Comparison of ENCODE assay signal across 5 cellular contexts in the genomic region with DNA sequence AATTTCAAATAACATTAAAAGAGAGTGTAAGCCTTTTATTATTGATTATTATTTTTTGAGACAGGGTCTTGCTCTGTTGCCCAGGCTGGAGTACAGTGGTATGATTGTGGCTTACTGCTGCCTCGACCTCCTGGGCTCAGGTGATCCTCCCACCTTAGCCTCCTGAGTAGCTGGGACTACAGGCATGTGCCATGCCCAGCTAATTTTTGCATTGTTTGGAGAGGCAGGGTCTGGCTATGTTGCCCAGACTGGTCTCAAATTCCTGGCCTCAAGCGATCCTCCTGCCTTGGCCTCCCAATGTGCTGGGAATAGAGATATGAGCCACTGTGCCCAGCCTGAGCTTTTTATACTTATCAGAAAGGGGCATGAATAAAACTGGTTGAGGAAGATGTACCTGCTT. TPM values are rescaled to one million over a fixed set of nuclear protein-coding genes. Genes with fewer than 3 reads are reported as not detected.
DNase-seq lines count a peak whose midpoint lies in the region; ATAC-seq, FAIRE-seq and TF ChIP-seq lines count a peak whose summit lies in the region.
"Not testable (repeated sequence)": the region's sequence is repeated elsewhere in the genome, so short reads cannot be mapped to it uniquely, and the experiment has no call there.
"Had no signal": no experiment of that assay in that cellular context is flagged by ENCODE, and none has a peak within 500 bp of the region (broad histone marks: within the 10 kb centered on the region; RNA-seq: fewer than 3 reads in every experiment).

No MANE protein-coding gene starts in this region.

- not testable (repeated sequence) for TF ChIP-seq POLR2A in K562 (conservative IDR thresholded peaks at IDR 0.05); HepG2 (IDR thresholded peaks at IDR 0.05; ENCODE audit: insufficient read depth in 1 of 2, low read depth in 2 of 2, low read length in 2 of 2)

- not testable (repeated sequence) for H3K9me3 Mint-ChIP-seq in WTC11

- H3K36me3 Mint-ChIP-seq in WTC11 = not testable (repeated sequence)

- in situ Hi-C loops in K562 (cut with MboI); HepG2 (cut with HindIII; ENCODE audit: extremely low pct_ligation_motif_present, low pct_unique_long_range_greater_than_20kb): not testable (repeated sequence)

- H2AFZ ChIP-seq in K562 (ENCODE audit: low read depth, low read length); HepG2 (ENCODE audit: low read length): not testable (repeated sequence)

- WGBS in K562 (ENCODE audit: insufficient coverage, low coverage, missing lambda C conversion rate) = 89% methylated on average over 2 of the region's 2 CpGs
- 87% methylated on average over 2 of the region's 2 CpGs for WGBS in HepG2 (ENCODE audit: low lambda C conversion rate)

- not testable (repeated sequence) for H3K9ac ChIP-seq in K562 (ENCODE audit: insufficient read depth in 1 of 2, low read depth in 2 of 2, low read length in 2 of 2); HepG2 (ENCODE audit: insufficient read depth, low read depth, low read length)

- not testable (repeated sequence) for H3K4me1 Mint-ChIP-seq in WTC11

- not testable (repeated sequence) for H3K27ac Mint-ChIP-seq in WTC11

- TF ChIP-seq EP300 in K562 (IDR thresholded peaks at IDR 0.05; ENCODE audit: low read length); HepG2 (IDR thresholded peaks at IDR 0.05; ENCODE audit: low read depth in 2 of 2, low read length in 2 of 2); HepG2 (CRISPR knock-in tag; IDR thresholded peaks at IDR 0.05; ENCODE audit: borderline replicate concordance): not testable (repeated sequence)

- not testable (repeated sequence) for H3K4me2 ChIP-seq in K562 (ENCODE audit: insufficient read depth, low read length); HepG2 (ENCODE audit: low read depth, low read length)

- not testable (repeated sequence) for ATAC-seq in WTC11, K562, HepG2

- not testable (repeated sequence) for H3K9me3 ChIP-seq in HEK293 (ENCODE audit: control insufficient read depth, insufficient read depth, low read depth, low read length); K562 (replicated peaks; ENCODE audit: control insufficient read depth, insufficient read depth, low read depth, low read length); HepG2 (ENCODE audit: low read length)

- POLR2A ChIA-PET in HEK293 (lab: Yijun Ruan, JAX); WTC11 (lab: Charles Lee); K562 (lab: Yijun Ruan, JAX); HepG2 (lab: Yijun Ruan, JAX): not testable (repeated sequence)

- not testable (repeated sequence) for FAIRE-seq in K562 (lab: Jason Lieb, UNC); HepG2 (lab: Jason Lieb, UNC)

- H3K36me3 ChIP-seq in HEK293 (ENCODE audit: control insufficient read depth in 2 of 2, insufficient read depth in 1 of 2, low read length in 2 of 2) (peaks cover 6 to 45% of the 10 kb centered on the region in 2 experiments; a peak in 2 of 3 replicates), K562 (ENCODE audit: control insufficient read depth, insufficient read depth, low read length) (peaks cover 65% of the 10 kb centered on the region; the same call in 2 of the 3 replicates), HepG2 (replicated peaks in 1 of 2; ENCODE audit: control insufficient read depth in 1 of 2, insufficient read depth in 2 of 2, low read length in 2 of 2) (peaks cover 4 to 40% of the 10 kb centered on the region in 2 experiments; a peak in 3 of 5 replicates)

- not testable (repeated sequence) for TF ChIP-seq CTCF in HEK293 (tag by site-specific recombination; IDR thresholded peaks at IDR 0.05); WTC11 (IDR thresholded peaks at IDR 0.05); K562 (IDR thresholded peaks at IDR 0.05 in 2 of 3, conservative IDR thresholded peaks at IDR 0.05 in 1 of 3; ENCODE audit: insufficient read depth in 2 of 3, low read depth in 1 of 3, low read length in 3 of 3); HepG2 (CRISPR knock-in tag; IDR thresholded peaks at IDR 0.05)

- not testable (repeated sequence) for H3K27ac ChIP-seq in HEK293 (ENCODE audit: extremely low read depth, low read depth, low read length); K562 (ENCODE audit: extremely low read depth, low read depth, low read length); HepG2 (ENCODE audit: extremely low read length, insufficient read depth, low read length)

- not testable (repeated sequence) for H3K4me1 ChIP-seq in HEK293 (ENCODE audit: control insufficient read depth, insufficient read depth, low read length); K562 (replicated peaks in 1 of 2; ENCODE audit: control insufficient read depth in 2 of 2, insufficient read depth in 2 of 2, low read length in 2 of 2)
- H3K4me1 ChIP-seq in HepG2 (ENCODE audit: insufficient read depth, low read length) = peaks cover 12% of the 10 kb centered on the region; the same call in 1 of the 2 replicates

- peaks cover 14% of the 10 kb centered on the region for H3K79me2 ChIP-seq in K562 (ENCODE audit: control insufficient read depth, insufficient read depth, low read length)
- not testable (repeated sequence) for H3K79me2 ChIP-seq in HepG2 (ENCODE audit: insufficient read depth, low read length)

- H3K4me3 Mint-ChIP-seq in WTC11 = not testable (repeated sequence)

- not testable (repeated sequence) for H3K27me3 ChIP-seq in K562 (ENCODE audit: control insufficient read depth in 2 of 2, insufficient read depth in 2 of 2, low read length in 2 of 2); HepG2 (ENCODE audit: control insufficient read depth in 1 of 2, insufficient read depth in 2 of 2, low read length in 2 of 2)

- not testable (repeated sequence) for DNase-seq in WTC11 (ENCODE audit: low spot score); K562 (ENCODE audit: extremely low read depth in 1 of 4, low spot score in 3 of 4); HepG2 (ENCODE audit: low spot score)

- CTCF ChIA-PET in HEK293 (lab: Yijun Ruan, JAX); WTC11 (lab: Charles Lee); K562 (lab: Yijun Ruan, JAX; ENCODE audit: low intra/inter-chr PET ratio); HepG2 (lab: Yijun Ruan, JAX; ENCODE audit: low intra/inter-chr PET ratio, low total read pairs): not testable (repeated sequence)

- not testable (repeated sequence) for H3K4me3 ChIP-seq in HEK293 (ENCODE audit: low read depth, low read length); K562; HepG2 (replicated peaks in 1 of 3; ENCODE audit: insufficient read depth in 1 of 3, low read depth in 2 of 3, low read length in 3 of 3)

- H4K20me1 ChIP-seq in K562 (replicated peaks; ENCODE audit: control insufficient read depth, insufficient read depth, low read length); HepG2 (ENCODE audit: insufficient read depth, low read length): not testable (repeated sequence)

- H3K9me1 ChIP-seq in K562 (ENCODE audit: control insufficient read depth, insufficient read depth, low read length) = not testable (repeated sequence)

- TF ChIP-seq RAD21 in K562 (CRISPR knock-in tag; conservative IDR thresholded peaks at IDR 0.05 in 1 of 2, IDR thresholded peaks at IDR 0.05 in 1 of 2); HepG2 (CRISPR knock-in tag; IDR thresholded peaks at IDR 0.05): not testable (repeated sequence)

- not testable (repeated sequence) for H3K27me3 Mint-ChIP-seq in WTC11 (ENCODE audit: low read depth)

- intact Hi-C loops in K562 (cut with micrococcal nuclease); HepG2 (cut with micrococcal nuclease; ENCODE audit: unreplicated experiment): not testable (repeated sequence)

- BruUV-seq in K562 (replicated peaks; lab: Mats Ljungman, UMichigan); HepG2 (replicated peaks; lab: Mats Ljungman, UMichigan): not testable (repeated sequence)

RNA-seq across cellular contexts. Expression of a gene that starts 5.8 kb away (rescaled TPM):
- total RNA-seq in WTC11 (2021) (9.9 to 12.8 TPM (median 9.9 TPM) in 3 replicates), K562 (2014; rRNA removed) (5.2 and 8.9 TPM in 2 replicates), K562 (2014; rRNA removed; fragmentation: Illumina TruSeq; extraction: Trizol) (8.0 and 8.4 TPM in 2 replicates), K562 (2015; rRNA removed; fragmentation: Illumina TruSeq; extraction: Trizol) (6.7 and 6.8 TPM in 2 replicates), K562 (2021) (8.0 and 10.4 TPM in 2 replicates), HepG2 (2016; rRNA removed; fragmentation: Illumina TruSeq; extraction: Trizol) (12.0 and 12.3 TPM in 2 replicates)
- 16.5 and 20.4 TPM in 2 replicates for total RNA-seq in K562 (2011; cell fraction: chromatin; rRNA removed; ENCODE audit: low replicate concordance)
- total RNA-seq in K562 (2011; cell fraction: nucleolus; rRNA removed) = 7.8 and 9.9 TPM in 2 replicates
- 19.7 and 32.0 TPM in 2 replicates for total RNA-seq in K562 (2011; cell fraction: nucleoplasm; rRNA removed)
- polyA plus RNA-seq in K562 (2011; rRNA removed) (13.8 and 15.4 TPM in 2 replicates), K562 (2014; fragmentation: Illumina TruSeq; extraction: Trizol) (6.8 and 7.0 TPM in 2 replicates), K562 (2014; fragmentation: Nextera tagmentation; extraction: Ambion mirVana) (1 to 10 TPM; 7.1 to 7.8 TPM), K562 (2014; rRNA removed) (8.0 and 10.7 TPM in 2 replicates), HepG2 (2011; rRNA removed) (4.1 and 5.5 TPM in 2 replicates)
- 5.9 and 10.1 TPM in 2 replicates for polyA plus RNA-seq in K562 (2011; cell fraction: cytosol; rRNA removed)
- 8.4 and 12.2 TPM in 2 replicates for polyA plus RNA-seq in K562 (2011; cell fraction: nucleus; rRNA removed)
- 7.2 and 8.8 TPM in 2 replicates for polyA plus RNA-seq in K562 (2012)
- polyA minus RNA-seq in K562 (2011; rRNA and poly(A)+ RNA removed) = 5.7 and 8.1 TPM in 2 replicates
- 5.2 and 6.5 TPM in 2 replicates for polyA minus RNA-seq in K562 (2011; cell fraction: cytosol; rRNA and poly(A)+ RNA removed)
- polyA minus RNA-seq in K562 (2011; cell fraction: nucleus; rRNA and poly(A)+ RNA removed) = 5.0 and 5.7 TPM in 2 replicates
- 7.1 and 9.2 TPM in 2 replicates for total RNA-seq in HepG2 (2016; cell fraction: cytosol; rRNA removed; fragmentation: Illumina TruSeq; extraction: Trizol; ENCODE audit: low read depth)
- 11.0 and 11.8 TPM in 2 replicates for total RNA-seq in HepG2 (2016; cell fraction: insoluble cytoplasmic fraction; rRNA removed; fragmentation: Illumina TruSeq; extraction: Trizol)
- total RNA-seq in HepG2 (2016; cell fraction: membrane; rRNA removed; fragmentation: Illumina TruSeq; extraction: Trizol) = 10.6 and 11.8 TPM in 2 replicates
- 9.6 and 10.0 TPM in 2 replicates for total RNA-seq in HepG2 (2016; cell fraction: nucleus; rRNA removed; fragmentation: Illumina TruSeq; extraction: Trizol)
- 3.9 and 4.1 TPM in 2 replicates for polyA plus RNA-seq in HepG2 (2011; cell fraction: cytosol; rRNA removed)
- polyA plus RNA-seq in HepG2 (2011; cell fraction: nucleus; rRNA removed) = 4.0 and 4.1 TPM in 2 replicates
- 3.2 and 4.6 TPM in 2 replicates for polyA plus RNA-seq in HepG2 (2012)
- 8.6 and 11.4 TPM in 2 replicates for polyA plus RNA-seq in HepG2 (2016; cell fraction: cytosol; fragmentation: Illumina TruSeq; extraction: Trizol; ENCODE audit: low read depth)
- polyA plus RNA-seq in HepG2 (2016; cell fraction: insoluble cytoplasmic fraction; fragmentation: Illumina TruSeq; extraction: Trizol; ENCODE audit: low read depth) = 10.4 and 11.3 TPM in 2 replicates
- polyA plus RNA-seq in HepG2 (2016; cell fraction: membrane; fragmentation: Illumina TruSeq; extraction: Trizol; ENCODE audit: low read depth) = 8.8 and 9.2 TPM in 2 replicates
- polyA plus RNA-seq in HepG2 (2016; cell fraction: nucleus; fragmentation: Illumina TruSeq; extraction: Trizol; ENCODE audit: insufficient read depth, low read depth) = 16.0 and 16.6 TPM in 2 replicates
- 2.3 and 4.8 TPM in 2 replicates for polyA minus RNA-seq in HepG2 (2011; rRNA and poly(A)+ RNA removed; ENCODE audit: low replicate concordance)
- 2.8 and 3.4 TPM in 2 replicates for polyA minus RNA-seq in HepG2 (2011; cell fraction: cytosol; rRNA and poly(A)+ RNA removed)
- polyA minus RNA-seq in HepG2 (2011; cell fraction: nucleus; rRNA and poly(A)+ RNA removed) = 5.0 and 8.0 TPM in 2 replicates

RNA-seq across cellular contexts. Expression of a gene that starts 36.6 kb away (rescaled TPM):
- total RNA-seq in WTC11 (2021) (26.1 to 28.7 TPM (median 26.1 TPM) in 3 replicates), K562 (2014; rRNA removed) (10.6 and 15.4 TPM in 2 replicates), K562 (2014; rRNA removed; fragmentation: Illumina TruSeq; extraction: Trizol) (10.3 and 12.8 TPM in 2 replicates), K562 (2015; rRNA removed; fragmentation: Illumina TruSeq; extraction: Trizol) (14.6 and 14.8 TPM in 2 replicates), K562 (2021) (8.9 and 11.7 TPM in 2 replicates), HepG2 (2016; rRNA removed; fragmentation: Illumina TruSeq; extraction: Trizol) (33.6 and 49.9 TPM in 2 replicates)
- 19.7 and 21.9 TPM in 2 replicates for total RNA-seq in K562 (2011; cell fraction: chromatin; rRNA removed; ENCODE audit: low replicate concordance)
- 7.6 and 12.7 TPM in 2 replicates for total RNA-seq in K562 (2011; cell fraction: nucleolus; rRNA removed)
- total RNA-seq in K562 (2011; cell fraction: nucleoplasm; rRNA removed) = 15.2 and 20.8 TPM in 2 replicates
- polyA plus RNA-seq in K562 (2011; rRNA removed) (10.4 and 12.3 TPM in 2 replicates), K562 (2014; fragmentation: Illumina TruSeq; extraction: Trizol) (8.6 and 12.6 TPM in 2 replicates), K562 (2014; fragmentation: Nextera tagmentation; extraction: Ambion mirVana) (1 to 10 TPM; 3.0 to 3.1 TPM), K562 (2014; rRNA removed) (14.7 and 14.9 TPM in 2 replicates), HepG2 (2011; rRNA removed) (22.2 and 27.9 TPM in 2 replicates)
- polyA plus RNA-seq in K562 (2011; cell fraction: cytosol; rRNA removed) = 10.4 and 12.4 TPM in 2 replicates
- 5.8 and 7.2 TPM in 2 replicates for polyA plus RNA-seq in K562 (2011; cell fraction: nucleus; rRNA removed)
- polyA plus RNA-seq in K562 (2012) = 7.1 and 15.0 TPM in 2 replicates
- polyA minus RNA-seq in K562 (2011; rRNA and poly(A)+ RNA removed) = 14.7 and 17.0 TPM in 2 replicates
- polyA minus RNA-seq in K562 (2011; cell fraction: cytosol; rRNA and poly(A)+ RNA removed) = 6.6 and 8.2 TPM in 2 replicates
- polyA minus RNA-seq in K562 (2011; cell fraction: nucleus; rRNA and poly(A)+ RNA removed) = 2.3 and 3.6 TPM in 2 replicates
- 10.0 and 12.6 TPM in 2 replicates for total RNA-seq in HepG2 (2016; cell fraction: cytosol; rRNA removed; fragmentation: Illumina TruSeq; extraction: Trizol; ENCODE audit: low read depth)
- total RNA-seq in HepG2 (2016; cell fraction: insoluble cytoplasmic fraction; rRNA removed; fragmentation: Illumina TruSeq; extraction: Trizol) = 33.1 and 46.0 TPM in 2 replicates
- total RNA-seq in HepG2 (2016; cell fraction: membrane; rRNA removed; fragmentation: Illumina TruSeq; extraction: Trizol) = 16.2 and 20.5 TPM in 2 replicates
- 38.4 and 46.0 TPM in 2 replicates for total RNA-seq in HepG2 (2016; cell fraction: nucleus; rRNA removed; fragmentation: Illumina TruSeq; extraction: Trizol)
- polyA plus RNA-seq in HepG2 (2011; cell fraction: cytosol; rRNA removed) = 39.4 and 55.2 TPM in 2 replicates
- polyA plus RNA-seq in HepG2 (2011; cell fraction: nucleus; rRNA removed) = 24.0 and 24.4 TPM in 2 replicates
- polyA plus RNA-seq in HepG2 (2012) = 25.8 and 30.9 TPM in 2 replicates
- 10.7 and 11.0 TPM in 2 replicates for polyA plus RNA-seq in HepG2 (2016; cell fraction: cytosol; fragmentation: Illumina TruSeq; extraction: Trizol; ENCODE audit: low read depth)
- polyA plus RNA-seq in HepG2 (2016; cell fraction: insoluble cytoplasmic fraction; fragmentation: Illumina TruSeq; extraction: Trizol; ENCODE audit: low read depth) = 32.6 and 34.2 TPM in 2 replicates
- 17.4 and 18.7 TPM in 2 replicates for polyA plus RNA-seq in HepG2 (2016; cell fraction: membrane; fragmentation: Illumina TruSeq; extraction: Trizol; ENCODE audit: low read depth)
- polyA plus RNA-seq in HepG2 (2016; cell fraction: nucleus; fragmentation: Illumina TruSeq; extraction: Trizol; ENCODE audit: insufficient read depth, low read depth) = 84.5 TPM in 2 replicates
- 22.6 and 27.6 TPM in 2 replicates for polyA minus RNA-seq in HepG2 (2011; rRNA and poly(A)+ RNA removed; ENCODE audit: low replicate concordance)
- 20.3 and 30.2 TPM in 2 replicates for polyA minus RNA-seq in HepG2 (2011; cell fraction: cytosol; rRNA and poly(A)+ RNA removed)
- 15.2 and 16.9 TPM in 2 replicates for polyA minus RNA-seq in HepG2 (2011; cell fraction: nucleus; rRNA and poly(A)+ RNA removed)

RNA-seq across cellular contexts. Expression of a gene that starts 57.0 kb away (rescaled TPM):
- total RNA-seq in WTC11 (2021) (0.34 to 0.44 TPM (median 0.37 TPM) in 3 replicates), K562 (2014; rRNA removed) (0.14 and 0.45 TPM in 2 replicates), K562 (2014; rRNA removed; fragmentation: Illumina TruSeq; extraction: Trizol) (0.22 and 0.44 TPM in 2 replicates), K562 (2015; rRNA removed; fragmentation: Illumina TruSeq; extraction: Trizol) (0.38 and 0.43 TPM in 2 replicates), K562 (2021) (0.34 and 0.49 TPM in 2 replicates), HepG2 (2016; rRNA removed; fragmentation: Illumina TruSeq; extraction: Trizol) (0.14 and 0.33 TPM in 2 replicates)
- total RNA-seq in K562 (2011; cell fraction: chromatin; rRNA removed; ENCODE audit: low replicate concordance) = 3.2 TPM in 2 replicates
- 2.2 and 2.4 TPM in 2 replicates for total RNA-seq in K562 (2011; cell fraction: nucleolus; rRNA removed)
- 1.5 and 1.7 TPM in 2 replicates for total RNA-seq in K562 (2011; cell fraction: nucleoplasm; rRNA removed)
- polyA plus RNA-seq in K562 (2011; rRNA removed) (1.5 and 1.7 TPM in 2 replicates), K562 (2014; fragmentation: Illumina TruSeq; extraction: Trizol) (0.29 and 0.37 TPM in 2 replicates), K562 (2014; fragmentation: Nextera tagmentation; extraction: Ambion mirVana) (under 1 TPM; 0.60 to 0.62 TPM), K562 (2014; rRNA removed) (0.22 and 0.61 TPM in 2 replicates), HepG2 (2011; rRNA removed) (0.33 and 0.37 TPM in 2 replicates)
- 0.86 and 1.4 TPM in 2 replicates for polyA plus RNA-seq in K562 (2011; cell fraction: cytosol; rRNA removed)
- 2.2 and 4.2 TPM in 2 replicates for polyA plus RNA-seq in K562 (2011; cell fraction: nucleus; rRNA removed)
- 0.44 and 0.97 TPM in 2 replicates for polyA plus RNA-seq in K562 (2012)
- polyA minus RNA-seq in K562 (2011; rRNA and poly(A)+ RNA removed) = 1.3 and 1.8 TPM in 2 replicates
- polyA minus RNA-seq in K562 (2011; cell fraction: cytosol; rRNA and poly(A)+ RNA removed) = not detected in 2 replicates
- polyA minus RNA-seq in K562 (2011; cell fraction: nucleus; rRNA and poly(A)+ RNA removed) = 0.94 and 1.00 TPM in 2 replicates
- total RNA-seq in HepG2 (2016; cell fraction: cytosol; rRNA removed; fragmentation: Illumina TruSeq; extraction: Trizol; ENCODE audit: low read depth) = 0.30 TPM in 1 of 2 replicates, not detected in the other
- total RNA-seq in HepG2 (2016; cell fraction: insoluble cytoplasmic fraction; rRNA removed; fragmentation: Illumina TruSeq; extraction: Trizol) = 0.24 and 0.36 TPM in 2 replicates
- total RNA-seq in HepG2 (2016; cell fraction: membrane; rRNA removed; fragmentation: Illumina TruSeq; extraction: Trizol) = 0.28 and 0.37 TPM in 2 replicates
- total RNA-seq in HepG2 (2016; cell fraction: nucleus; rRNA removed; fragmentation: Illumina TruSeq; extraction: Trizol) = 0.47 and 0.81 TPM in 2 replicates
- polyA plus RNA-seq in HepG2 (2011; cell fraction: cytosol; rRNA removed) = 0.40 TPM in 2 replicates
- 0.66 and 0.99 TPM in 2 replicates for polyA plus RNA-seq in HepG2 (2011; cell fraction: nucleus; rRNA removed)
- 0.15 and 0.23 TPM in 2 replicates for polyA plus RNA-seq in HepG2 (2012)
- 0.32 and 0.54 TPM in 2 replicates for polyA plus RNA-seq in HepG2 (2016; cell fraction: cytosol; fragmentation: Illumina TruSeq; extraction: Trizol; ENCODE audit: low read depth)
- 0.24 TPM in 1 of 2 replicates, not detected in the other for polyA plus RNA-seq in HepG2 (2016; cell fraction: insoluble cytoplasmic fraction; fragmentation: Illumina TruSeq; extraction: Trizol; ENCODE audit: low read depth)
- 0.35 and 0.48 TPM in 2 replicates for polyA plus RNA-seq in HepG2 (2016; cell fraction: membrane; fragmentation: Illumina TruSeq; extraction: Trizol; ENCODE audit: low read depth)
- 0.97 and 1.7 TPM in 2 replicates for polyA plus RNA-seq in HepG2 (2016; cell fraction: nucleus; fragmentation: Illumina TruSeq; extraction: Trizol; ENCODE audit: insufficient read depth, low read depth)
- 1.1 and 3.6 TPM in 2 replicates for polyA minus RNA-seq in HepG2 (2011; rRNA and poly(A)+ RNA removed; ENCODE audit: low replicate concordance)
- not detected in 2 replicates for polyA minus RNA-seq in HepG2 (2011; cell fraction: cytosol; rRNA and poly(A)+ RNA removed)
- 0.90 and 1.1 TPM in 2 replicates for polyA minus RNA-seq in HepG2 (2011; cell fraction: nucleus; rRNA and poly(A)+ RNA removed)
- total RNA-seq: A172 had no signal
